24 cellular contexts compared by ENCODE assay signal in genomic region chr5:149773245-149774095, GRCh38. TPM values are rescaled to one million over a fixed set of nuclear protein-coding genes. Genes with fewer than 3 reads are reported as not detected.
DNase-seq lines count a peak whose midpoint lies in the region; ATAC-seq lines count a peak whose summit lies in the region.
"Had no signal": no experiment of that assay in that cellular context is flagged by ENCODE, and none has a peak within 500 bp of the region (broad histone marks: within the 10 kb centered on the region; RNA-seq: fewer than 3 reads in every experiment).

No MANE protein-coding gene starts in this region.

- H3K27ac ChIP-seq in mucosa of rectum (ENCODE audit: low read depth in 2 of 2, low read length in 2 of 2) (peak overlapping the region; percentile 53 to 56), stomach smooth muscle (ENCODE audit: low read length) (peak overlapping the region; percentile 95)
- H3K27ac ChIP-seq: body of pancreas, upper lobe of right lung had no signal

- no peak for ATAC-seq in activated CD8-positive, alpha-beta memory T cell treated with anti-CD3 and anti-CD28 coated beads, Interleukin-2, amount 10 ng/mL, durations not matched to agents 7 days and 5 days
- ATAC-seq: activated T-helper 17 cell treated with anti-CD3 and anti-CD28 coated beads, Interleukin-2, amount 50 U/mL, for 72 hours; body of pancreas; GM12878; upper lobe of right lung had no signal

- H3K4me3 ChIP-seq in mucosa of rectum (ENCODE audit: low read length in 2 of 2) (peak overlapping the region in 1 of 2 donors; percentile 13), stomach smooth muscle (ENCODE audit: low read length in 2 of 2) (peak overlapping the region in 1 of 2 donors; percentile 8)
- H3K4me3 ChIP-seq: body of pancreas, GM12878, upper lobe of right lung had no signal

- H3K9me3 ChIP-seq in mucosa of rectum (ENCODE audit: control insufficient read depth in 2 of 2, low read length in 2 of 2) (peaks cover 0 to 6% of the 10 kb centered on the region in 2 donors), stomach smooth muscle (ENCODE audit: control insufficient read depth in 2 of 2, low read length in 2 of 2) (peaks cover 0 to 3% of the 10 kb centered on the region in 2 donors)
- H3K9me3 ChIP-seq: body of pancreas, upper lobe of right lung had no signal

- peaks cover 72% of the 10 kb centered on the region for H3K36me3 Mint-ChIP-seq in dendritic cell treated with granulocyte-macrophage colony-stimulating factor and Interleukin-4, amounts not matched to agents 40 ng/mL and 50 ng/mL, for 4 days (ENCODE audit: low read depth)
- peaks cover 9% of the 10 kb centered on the region for H3K36me3 Mint-ChIP-seq in activated CD8-positive, alpha-beta memory T cell treated with anti-CD3 and anti-CD28 coated beads, Interleukin-2, amount 10 ng/mL, durations not matched to agents 7 days and 5 days

- DNase-seq in NCI-H2227 (lab: John Stamatoyannopoulos, UW; ENCODE audit: unreplicated experiment) (peak; percentile 3), NCI-H2227 treated with DMSO at 0.1 percent for 48 hours (lab: John Stamatoyannopoulos, UW) (no peak), NCI-H2171 treated with DMSO at 0.1 percent for 48 hours (lab: John Stamatoyannopoulos, UW) (no peak), islet precursor cell (no peak)
- no peak for DNase-seq in activated CD8-positive, alpha-beta memory T cell treated with anti-CD3 and anti-CD28 coated beads, Interleukin-2, amount 10 ng/mL, durations not matched to agents 7 days and 5 days
- DNase-seq: 8988T; activated CD4-positive, alpha-beta T cell treated with anti-CD3 and anti-CD28 coated beads for 48 hours; activated naive CD8-positive, alpha-beta T cell treated with anti-CD3 and anti-CD28 coated beads, Interleukin-2, amount 10 ng/mL, durations not matched to agents 7 days and 5 days; AML-193; body of pancreas; cortex of kidney; foreskin fibroblast; GOT3; NCI-H1092 treated with DMSO at 0.1 percent for 48 hours; NCI-H2081 treated with DMSO at 0.1 percent for 48 hours; NCI-H524 treated with DMSO at 0.1 percent for 48 hours; stimulated activated CD4-positive, alpha-beta T cell treated with anti-CD3 and anti-CD28 coated beads, Interleukin-12 subunit alpha, Interleukin-12 subunit beta, amount 100 ng/mL, for 4 hours; T-helper 1 cell; upper lobe of right lung had no signal

- H3K9ac ChIP-seq in mucosa of rectum (ENCODE audit: low read depth in 1 of 2, low read length in 2 of 2) (peak overlapping the region; percentile 1 to 7), stomach smooth muscle (ENCODE audit: low read length in 2 of 2) (peak overlapping the region; percentile 25 to 29)

- no peak overlapping the region for H3K4me3 Mint-ChIP-seq in dendritic cell treated with granulocyte-macrophage colony-stimulating factor and Interleukin-4, amounts not matched to agents 40 ng/mL and 50 ng/mL, for 4 days
- no peak overlapping the region for H3K4me3 Mint-ChIP-seq in activated CD8-positive, alpha-beta memory T cell treated with anti-CD3 and anti-CD28 coated beads, Interleukin-2, amount 10 ng/mL, durations not matched to agents 7 days and 5 days
- H3K4me3 Mint-ChIP-seq: activated naive CD8-positive, alpha-beta T cell treated with anti-CD3 and anti-CD28 coated beads, Interleukin-2, amount 10 ng/mL, durations not matched to agents 7 days and 5 days; activated T-helper 17 cell treated with anti-CD3 and anti-CD28 coated beads, Interleukin-2, amount 50 U/mL, for 72 hours had no signal

- H3K36me3 ChIP-seq in mucosa of rectum (ENCODE audit: control insufficient read depth in 2 of 2, insufficient read depth in 2 of 2, low read length in 2 of 2) (peaks cover 3 to 6% of the 10 kb centered on the region in 2 donors), stomach smooth muscle (ENCODE audit: control insufficient read depth in 2 of 2, insufficient read depth in 2 of 2, low read length in 2 of 2) (no peaks in the 10 kb centered on the region)
- H3K36me3 ChIP-seq: upper lobe of right lung had no signal

- CTCF ChIA-PET in activated CD8-positive, alpha-beta memory T cell treated with anti-CD3 and anti-CD28 coated beads, Interleukin-2, amount 10 ng/mL, durations not matched to agents 7 days and 5 days (lab: Charles Lee) = no interaction called here

- H3K27ac Mint-ChIP-seq in dendritic cell treated with granulocyte-macrophage colony-stimulating factor and Interleukin-4, amounts not matched to agents 40 ng/mL and 50 ng/mL, for 4 days = peak overlapping the region; percentile 67
- H3K27ac Mint-ChIP-seq in activated CD8-positive, alpha-beta memory T cell treated with anti-CD3 and anti-CD28 coated beads, Interleukin-2, amount 10 ng/mL, durations not matched to agents 7 days and 5 days = no peak overlapping the region
- H3K27ac Mint-ChIP-seq: activated naive CD8-positive, alpha-beta T cell treated with anti-CD3 and anti-CD28 coated beads, Interleukin-2, amount 10 ng/mL, durations not matched to agents 7 days and 5 days; activated T-helper 17 cell treated with anti-CD3 and anti-CD28 coated beads, Interleukin-2, amount 50 U/mL, for 72 hours had no signal

- peaks cover 92% of the 10 kb centered on the region for H3K4me1 Mint-ChIP-seq in dendritic cell treated with granulocyte-macrophage colony-stimulating factor and Interleukin-4, amounts not matched to agents 40 ng/mL and 50 ng/mL, for 4 days (ENCODE audit: low read depth)
- peaks cover 11% of the 10 kb centered on the region for H3K4me1 Mint-ChIP-seq in activated CD8-positive, alpha-beta memory T cell treated with anti-CD3 and anti-CD28 coated beads, Interleukin-2, amount 10 ng/mL, durations not matched to agents 7 days and 5 days

- peaks cover 41 to 64% of the 10 kb centered on the region in 2 donors for H3K4me1 ChIP-seq in mucosa of rectum (ENCODE audit: control insufficient read depth in 2 of 2, insufficient read depth in 2 of 2, low read length in 2 of 2)
- peaks cover 64% of the 10 kb centered on the region for H3K4me1 ChIP-seq in stomach smooth muscle (ENCODE audit: control insufficient read depth, insufficient read depth, low read length)
- H3K4me1 ChIP-seq: body of pancreas, upper lobe of right lung had no signal

- H3K27me3 ChIP-seq in mucosa of rectum (ENCODE audit: control insufficient read depth in 2 of 2, insufficient read depth in 2 of 2, low read length in 2 of 2) = no peaks in the 10 kb centered on the region
- H3K27me3 ChIP-seq in stomach smooth muscle (ENCODE audit: control insufficient read depth in 1 of 2, insufficient read depth in 2 of 2, low read length in 2 of 2) = no peaks in the 10 kb centered on the region
- H3K27me3 ChIP-seq: body of pancreas, upper lobe of right lung had no signal

- H3K27me3 Mint-ChIP-seq in dendritic cell treated with granulocyte-macrophage colony-stimulating factor and Interleukin-4, amounts not matched to agents 40 ng/mL and 50 ng/mL, for 4 days = no peaks in the 10 kb centered on the region
- H3K27me3 Mint-ChIP-seq in activated CD8-positive, alpha-beta memory T cell treated with anti-CD3 and anti-CD28 coated beads, Interleukin-2, amount 10 ng/mL, durations not matched to agents 7 days and 5 days = no peaks in the 10 kb centered on the region
- H3K27me3 Mint-ChIP-seq: activated naive CD8-positive, alpha-beta T cell treated with anti-CD3 and anti-CD28 coated beads, Interleukin-2, amount 10 ng/mL, durations not matched to agents 7 days and 5 days; activated T-helper 17 cell treated with anti-CD3 and anti-CD28 coated beads, Interleukin-2, amount 50 U/mL, for 72 hours had no signal

- H3K9me3 Mint-ChIP-seq in dendritic cell treated with granulocyte-macrophage colony-stimulating factor and Interleukin-4, amounts not matched to agents 40 ng/mL and 50 ng/mL, for 4 days = peaks cover 9% of the 10 kb centered on the region
- peaks cover 5% of the 10 kb centered on the region for H3K9me3 Mint-ChIP-seq in activated CD8-positive, alpha-beta memory T cell treated with anti-CD3 and anti-CD28 coated beads, Interleukin-2, amount 10 ng/mL, durations not matched to agents 7 days and 5 days (ENCODE audit: low read depth)

- intact Hi-C loops in dendritic cell treated with granulocyte-macrophage colony-stimulating factor and Interleukin-4, amounts not matched to agents 40 ng/mL and 50 ng/mL, for 4 days (cut with micrococcal nuclease) = loop anchor here (10.0 kb wide), 1 partner anchor 51 kb away; no protein-coding TSS in a partner anchor

RNA-seq across cellular contexts. Expression of gene PPARGC1B, which starts 43.4 kb away (rescaled TPM):
- total RNA-seq in activated CD8-positive, alpha-beta memory T cell treated with anti-CD3 and anti-CD28 coated beads, Interleukin-2, amount 10 ng/mL, durations not matched to agents 7 days and 5 days = 1 to 10 TPM; 6.0 to 7.2 TPM
